Comparison of ENCODE assay signal across 8 cellular contexts in the genomic region with DNA sequence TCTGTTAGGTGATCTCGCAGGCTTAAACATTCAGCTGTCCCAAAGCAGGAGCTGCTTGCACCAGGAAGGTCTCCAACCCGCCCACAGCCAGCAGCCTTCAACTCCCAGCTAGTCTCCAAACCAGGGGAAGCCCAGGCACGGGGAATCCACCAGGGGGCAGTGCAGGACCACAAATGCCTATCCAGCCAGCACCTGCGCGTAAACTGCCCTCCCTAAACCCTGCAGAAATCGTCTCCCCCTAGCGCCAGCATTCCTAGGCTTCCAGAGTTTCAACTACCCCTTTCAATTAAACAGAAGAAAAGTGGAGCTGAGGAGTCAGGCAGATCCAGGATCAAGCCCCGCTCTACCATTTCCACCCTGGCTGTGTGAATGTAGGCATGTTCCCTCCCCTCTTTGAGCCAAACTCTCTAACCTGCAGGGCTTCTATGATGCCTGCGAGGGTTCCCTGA.
DNase-seq lines count a peak whose midpoint lies in the region; ATAC-seq, FAIRE-seq and TF ChIP-seq lines count a peak whose summit lies in the region.

No MANE protein-coding gene starts in this region.

- peak; percentile 73 for ATAC-seq in HG03095 (IDR thresholded peaks at IDR 0.05; ENCODE audit: unreplicated experiment)
- ATAC-seq in HG03457 (IDR thresholded peaks at IDR 0.05; ENCODE audit: unreplicated experiment), result no peak

- peak overlapping the region; percentile 63; the same call in 1 of the 2 replicates for H3K4me3 ChIP-seq in iPS-20b (ENCODE audit: low read length)

- peak; percentile 92 for TF ChIP-seq CTCF in VCaP (conservative IDR thresholded peaks at IDR 0.05)

- TF ChIP-seq POLR2A in GM12892 (IDR thresholded peaks at IDR 0.05; ENCODE audit: low read depth, low read length), result no peak

- H3K9ac ChIP-seq in iPS-20b (ENCODE audit: low read depth, low read length), result no peak overlapping the region

- DNase-seq in GM12892 (ENCODE audit: insufficient read length) (peak; percentile 89), NCI-H2196 treated with DMSO at 0.1 percent for 48 hours (lab: John Stamatoyannopoulos, UW; ENCODE audit: unreplicated experiment) (peak; percentile 83), T47D (ENCODE audit: low read depth in 1 of 2, low spot score in 1 of 2) (peak; percentile 83 to 91)
- peak; percentile 93 for DNase-seq in stimulated activated CD4-positive, alpha-beta T cell treated with anti-CD3 and anti-CD28 coated beads, Interleukin-12 subunit alpha, Interleukin-12 subunit beta, amount 100 ng/mL, for 4 hours

- H3K4me1 ChIP-seq in iPS-20b (ENCODE audit: insufficient read depth, low read length), result no peaks in the 10 kb centered on the region; the same call in 1 of the 2 replicates

- in situ Hi-C loops in T47D (cut with HindIII; ENCODE audit: low pct_unique_long_range_greater_than_20kb, low sequenced_read_pairs), result no loop called here

- FAIRE-seq in GM12892 (lab: Jason Lieb, UNC), result peak; percentile 81

- no peaks in the 10 kb centered on the region for H3K36me3 ChIP-seq in iPS-20b (ENCODE audit: insufficient read depth, low read depth, low read length)

- peak overlapping the region; percentile 29; the same call in 1 of the 2 replicates for H3K27ac ChIP-seq in VCaP
- no peak overlapping the region for H3K27ac ChIP-seq in iPS-20b (ENCODE audit: low read length)

- no peaks in the 10 kb centered on the region for H3K9me3 ChIP-seq in iPS-20b (ENCODE audit: insufficient read depth, low read depth, low read length)

- peaks cover 10% of the 10 kb centered on the region; the same call in 1 of the 2 replicates for H3K27me3 ChIP-seq in iPS-20b (ENCODE audit: insufficient read depth, low read length)
